Comparison of ENCODE assay signal across 8 cellular contexts in genomic region chr16:89575247-89576172, GRCh38. TPM values are rescaled to one million over a fixed set of nuclear protein-coding genes. Genes with fewer than 3 reads are reported as not detected.
DNase-seq lines count a peak whose midpoint lies in the region; ATAC-seq, FAIRE-seq and TF ChIP-seq lines count a peak whose summit lies in the region.

CPNE7 (plus strand) TSS chr16:89575758; CDS start chr16:89575898, 140 bp downstream.

- H3K27ac Mint-ChIP-seq in activated T-helper 2 cell treated with anti-CD3 and anti-CD28 coated beads, Interferon-gamma antibody, Interleukin-2, Interleukin-4, amounts not matched to agents 10 μg/mL and 5 μg/mL and 100 μg/mL, durations not matched to agents 14 hours and 24 hours and 36 hours = no peak within 1 kb of the TSS

- FAIRE-seq in keratinocyte (lab: Jason Lieb, UNC) = no peak

- H3K4me3 ChIP-seq in H7 (ENCODE audit: insufficient read depth, low read depth, low read length) = peak within 1 kb of the TSS; percentile 61
- H3K4me3 ChIP-seq in keratinocyte (ENCODE audit: control insufficient read depth in 2 of 3, extremely low read depth in 1 of 3, insufficient read depth in 2 of 3, low read depth in 1 of 3, low read length in 3 of 3) = peak within 1 kb of the TSS; percentile 35 to 54 (median 44)

- TF ChIP-seq CTCF in keratinocyte (optimal IDR thresholded peaks at IDR 0.05 in 1 of 3, IDR thresholded peaks at IDR 0.05 in 1 of 3, conservative IDR thresholded peaks at IDR 0.05 in 1 of 3; ENCODE audit: extremely low read depth in 1 of 3, insufficient read depth in 2 of 3, low read length in 3 of 3) = no peak

- peaks cover 15% of the 10 kb centered on the region for H3K27me3 Mint-ChIP-seq in activated T-helper 2 cell treated with anti-CD3 and anti-CD28 coated beads, Interferon-gamma antibody, Interleukin-2, Interleukin-4, amounts not matched to agents 10 μg/mL and 5 μg/mL and 100 μg/mL, durations not matched to agents 14 hours and 24 hours and 36 hours (ENCODE audit: low read depth)

- peak within 1 kb of the TSS; percentile 49 for H3K4me3 Mint-ChIP-seq in activated T-helper 2 cell treated with anti-CD3 and anti-CD28 coated beads, Interferon-gamma antibody, Interleukin-2, Interleukin-4, amounts not matched to agents 10 μg/mL and 5 μg/mL and 100 μg/mL, durations not matched to agents 14 hours and 24 hours and 36 hours (ENCODE audit: low read depth)

- H4K20me1 ChIP-seq in keratinocyte (ENCODE audit: control insufficient read depth, extremely low read depth, insufficient read depth, low read length) = no peaks in the 10 kb centered on the region

- H3K4me1 ChIP-seq in keratinocyte (ENCODE audit: control insufficient read depth, extremely low read depth, insufficient read depth, low read length) = peaks cover 5% of the 10 kb centered on the region

- H3K4me1 Mint-ChIP-seq in activated T-helper 2 cell treated with anti-CD3 and anti-CD28 coated beads, Interferon-gamma antibody, Interleukin-2, Interleukin-4, amounts not matched to agents 10 μg/mL and 5 μg/mL and 100 μg/mL, durations not matched to agents 14 hours and 24 hours and 36 hours (ENCODE audit: low read depth) = peaks cover 2% of the 10 kb centered on the region

- dilution Hi-C loops in keratinocyte (cut with MboI; ENCODE audit: extremely low pct_ligation_motif_present, low sequenced_read_pairs) = no loop called here

- DNase-seq in CD1c-positive myeloid dendritic cell (ENCODE audit: extremely low spot score) (peak; percentile 21), H7 (peak; percentile 94), keratinocyte (ENCODE audit: low read depth, low spot score) (no peak), kidney tubule cell (ENCODE audit: low spot score) (no peak), GOT3 (lab: John Stamatoyannopoulos, UW) (no peak)
- no peak for DNase-seq in activated T-helper 2 cell treated with anti-CD3 and anti-CD28 coated beads, Interferon-gamma antibody, Interleukin-2, Interleukin-4, amounts not matched to agents 10 μg/mL and 5 μg/mL and 100 μg/mL, durations not matched to agents 14 hours and 24 hours and 36 hours (ENCODE audit: low spot score)

- no peaks in the 10 kb centered on the region; the same call in 1 of the 2 replicates for H3K36me3 ChIP-seq in H7 (replicated peaks; ENCODE audit: control insufficient read depth, insufficient read depth, low read length)
- peaks cover 0 to 2% of the 10 kb centered on the region in 2 experiments for H3K36me3 ChIP-seq in keratinocyte (ENCODE audit: control insufficient read depth in 2 of 2, extremely low read depth in 1 of 2, insufficient read depth in 2 of 2, low read length in 2 of 2)

- no peak within 1 kb of the TSS for H3K27ac ChIP-seq in keratinocyte (ENCODE audit: control insufficient read depth, insufficient read depth, low read length)

- H2AFZ ChIP-seq in keratinocyte (ENCODE audit: control insufficient read depth, low read length) = peak within 1 kb of the TSS; percentile 44

- H3K9ac ChIP-seq in keratinocyte (ENCODE audit: control insufficient read depth, extremely low read depth, insufficient read depth, low read length) = peak within 1 kb of the TSS; percentile 15

- no peaks in the 10 kb centered on the region for H3K9me3 ChIP-seq in keratinocyte (ENCODE audit: control insufficient read depth, low read depth, low read length)

- peaks cover 30% of the 10 kb centered on the region for H3K27me3 ChIP-seq in H7 (ENCODE audit: control insufficient read depth, insufficient read depth, low read length)
- peaks cover 18% of the 10 kb centered on the region for H3K27me3 ChIP-seq in keratinocyte (ENCODE audit: control insufficient read depth, extremely low read depth, insufficient read depth, low read length)

- no peaks in the 10 kb centered on the region for H3K79me2 ChIP-seq in keratinocyte (ENCODE audit: control insufficient read depth, insufficient read depth, low read length)

- intact Hi-C loops in activated T-helper 2 cell treated with anti-CD3 and anti-CD28 coated beads, Interferon-gamma antibody, Interleukin-2, Interleukin-4, amounts not matched to agents 10 μg/mL and 5 μg/mL and 100 μg/mL, durations not matched to agents 14 hours and 24 hours and 36 hours (cut with micrococcal nuclease) = loop anchor here (2.0 kb wide), 1 partner anchor 65 kb away; no protein-coding TSS in a partner anchor

- ATAC-seq in HG02870 (IDR thresholded peaks at IDR 0.05; ENCODE audit: unreplicated experiment) (no peak), GM21390 (IDR thresholded peaks at IDR 0.05; ENCODE audit: unreplicated experiment) (no peak)

- peak within 1 kb of the TSS; percentile 69 for H3K4me2 ChIP-seq in keratinocyte (ENCODE audit: control insufficient read depth, extremely low read depth, insufficient read depth, low read depth, low read length)

- no peaks in the 10 kb centered on the region for H3K9me3 Mint-ChIP-seq in activated T-helper 2 cell treated with anti-CD3 and anti-CD28 coated beads, Interferon-gamma antibody, Interleukin-2, Interleukin-4, amounts not matched to agents 10 μg/mL and 5 μg/mL and 100 μg/mL, durations not matched to agents 14 hours and 24 hours and 36 hours

- H3K9me1 ChIP-seq in keratinocyte (ENCODE audit: control insufficient read depth, extremely low read depth, insufficient read depth, low read length) = no peaks in the 10 kb centered on the region

- H3K36me3 Mint-ChIP-seq in activated T-helper 2 cell treated with anti-CD3 and anti-CD28 coated beads, Interferon-gamma antibody, Interleukin-2, Interleukin-4, amounts not matched to agents 10 μg/mL and 5 μg/mL and 100 μg/mL, durations not matched to agents 14 hours and 24 hours and 36 hours (ENCODE audit: low read depth) = no peaks in the 10 kb centered on the region

RNA-seq across cellular contexts. Expression of gene CPNE7, which starts in this region (rescaled TPM):
- 5.9 and 11.8 TPM in 2 replicates for total RNA-seq in H7 (2014; rRNA removed; shearing (Covaris generic))
- total RNA-seq in activated T-helper 2 cell treated with anti-CD3 and anti-CD28 coated beads, Interferon-gamma antibody, Interleukin-2, Interleukin-4, amounts not matched to agents 10 μg/mL and 5 μg/mL and 100 μg/mL, durations not matched to agents 14 hours and 24 hours and 36 hours = 19.8 and 25.7 TPM in 2 replicates
- polyA plus RNA-seq in keratinocyte = 6.2 to 12.4 TPM (median 9.1 TPM) in 3 replicates
- polyA plus RNA-seq in keratinocyte (2011; ENCODE audit: low read depth) = 22.3 TPM
- 1.8 and 3.4 TPM in 2 replicates for polyA plus RNA-seq in keratinocyte (2011; cell fraction: cytosol; rRNA removed)
- 124 and 133 TPM in 2 replicates for polyA plus RNA-seq in keratinocyte (2011; cell fraction: nucleus; rRNA removed)
- polyA plus RNA-seq in keratinocyte (2012; ENCODE audit: low replicate concordance) = 3.5 and 8.3 TPM in 2 replicates
- polyA minus RNA-seq in keratinocyte = 2.6 to 4.3 TPM (median 3.0 TPM) in 3 replicates
- 6.7 TPM for polyA minus RNA-seq in keratinocyte (2011; cell fraction: cytosol; rRNA and poly(A)+ RNA removed)
- polyA minus RNA-seq in keratinocyte (2011; cell fraction: nucleus; rRNA and poly(A)+ RNA removed) = 12.8 and 13.6 TPM in 2 replicates

Comparison
In these comparisons a context has a peak if more than half of its experiments do, and no peak if none do; other contexts are left out.
1. DNase-seq: peak in CD1c-positive myeloid dendritic cell (single experiment) and H7 (single experiment); none in activated T-helper 2 cell treated with anti-CD3 and anti-CD28 coated beads, Interferon-gamma antibody, Interleukin-2, Interleukin-4, amounts not matched to agents 10 μg/mL and 5 μg/mL and 100 μg/mL, durations not matched to agents 14 hours and 24 hours and 36 hours (single experiment), keratinocyte (single experiment), kidney tubule cell (single experiment) and GOT3 (single experiment).